1 cellular context compared by ENCODE assay signal in the genomic region with DNA sequence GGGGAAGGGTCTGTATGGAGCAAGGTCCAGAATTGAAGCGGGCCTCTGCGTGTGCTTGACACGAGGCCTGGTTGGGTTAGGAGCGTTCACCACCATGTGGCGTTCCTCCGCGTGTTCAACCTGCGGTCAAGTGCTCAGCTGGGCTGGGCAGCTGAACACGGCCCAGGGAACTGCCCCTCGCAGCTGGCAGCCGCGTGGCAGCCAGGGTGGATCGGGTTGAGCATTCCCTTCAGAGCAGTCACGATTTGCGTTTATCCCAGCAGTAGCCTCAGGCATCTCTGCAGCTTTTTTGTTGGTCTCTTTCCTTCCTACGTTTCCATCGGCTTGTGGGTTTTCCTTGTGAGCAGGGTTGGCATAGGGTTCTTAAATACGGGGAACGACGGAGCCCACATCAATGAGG.
TF ChIP-seq lines count a peak whose summit lies in the region.

No MANE protein-coding gene starts in this region.

TF ChIP-seq in GM12878, 131 proteins besides CTCF, POLR2A, EP300 and RAD21 (continued from another document):
- TF ChIP-seq, protein P1, sequence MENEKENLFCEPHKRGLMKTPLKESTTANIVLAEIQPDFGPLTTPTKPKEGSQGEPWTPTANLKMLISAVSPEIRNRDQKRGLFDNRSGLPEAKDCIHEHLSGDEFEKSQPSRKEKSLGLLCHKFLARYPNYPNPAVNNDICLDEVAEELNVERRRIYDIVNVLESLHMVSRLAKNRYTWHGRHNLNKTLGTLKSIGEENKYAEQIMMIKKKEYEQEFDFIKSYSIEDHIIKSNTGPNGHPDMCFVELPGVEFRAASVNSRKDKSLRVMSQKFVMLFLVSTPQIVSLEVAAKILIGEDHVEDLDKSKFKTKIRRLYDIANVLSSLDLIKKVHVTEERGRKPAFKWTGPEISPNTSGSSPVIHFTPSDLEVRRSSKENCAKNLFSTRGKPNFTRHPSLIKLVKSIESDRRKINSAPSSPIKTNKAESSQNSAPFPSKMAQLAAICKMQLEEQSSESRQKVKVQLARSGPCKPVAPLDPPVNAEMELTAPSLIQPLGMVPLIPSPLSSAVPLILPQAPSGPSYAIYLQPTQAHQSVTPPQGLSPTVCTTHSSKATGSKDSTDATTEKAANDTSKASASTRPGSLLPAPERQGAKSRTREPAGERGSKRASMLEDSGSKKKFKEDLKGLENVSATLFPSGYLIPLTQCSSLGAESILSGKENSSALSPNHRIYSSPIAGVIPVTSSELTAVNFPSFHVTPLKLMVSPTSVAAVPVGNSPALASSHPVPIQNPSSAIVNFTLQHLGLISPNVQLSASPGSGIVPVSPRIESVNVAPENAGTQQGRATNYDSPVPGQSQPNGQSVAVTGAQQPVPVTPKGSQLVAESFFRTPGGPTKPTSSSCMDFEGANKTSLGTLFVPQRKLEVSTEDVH (IDR thresholded peaks at IDR 0.05; ENCODE audit: low read depth, partially characterized antibody), result no peak
- TF ChIP-seq NR2C2 (IDR thresholded peaks at IDR 0.05; ENCODE audit: borderline replicate concordance, control insufficient read depth, insufficient read length, low read depth), result no peak
- no peak for TF ChIP-seq DPF2 (IDR thresholded peaks at IDR 0.05)
- no peak for TF ChIP-seq LARP7 (IDR thresholded peaks at IDR 0.05)
- no peak for TF ChIP-seq ATF7 (IDR thresholded peaks at IDR 0.05; ENCODE audit: low read depth)
TF ChIP-seq in GM12878: peak in this region for 0.
